Comparison of ENCODE assay signal across 1 cellular context in genomic region chr2:46679761-46680160, GRCh38.
TF ChIP-seq lines count a peak whose summit lies in the region.

No MANE protein-coding gene starts in this region.

TF ChIP-seq in SK-N-SH, 30 proteins besides CTCF, POLR2A, EP300 and RAD21 (continued from another document):
- no peak; the same call in 1 of the 2 replicates for TF ChIP-seq ELF1 (IDR thresholded peaks at IDR 0.05)
- TF ChIP-seq CHD2 (IDR thresholded peaks at IDR 0.05; ENCODE audit: low read length, partially characterized antibody), result no peak
- no peak for TF ChIP-seq TAF1 (IDR thresholded peaks at IDR 0.05; ENCODE audit: borderline replicate concordance, low read depth, low read length)
- TF ChIP-seq RXRA (IDR thresholded peaks at IDR 0.05; ENCODE audit: borderline replicate concordance, low read depth), result peak; percentile 42; the same call in 1 of the 2 replicates
- TF ChIP-seq USF1 (IDR thresholded peaks at IDR 0.05; ENCODE audit: borderline replicate concordance, low read depth), result peak; percentile 83
- TF ChIP-seq PBX3 (IDR thresholded peaks at IDR 0.05), result peak; percentile 83
- no peak for TF ChIP-seq GABPA (IDR thresholded peaks at IDR 0.05; ENCODE audit: low read depth)
- no peak for TF ChIP-seq MXI1 (IDR thresholded peaks at IDR 0.05; ENCODE audit: low read depth, low read length)
- peak; percentile 21; the same call in 1 of the 2 replicates for TF ChIP-seq POLR2AphosphoS5 (IDR thresholded peaks at IDR 0.05; ENCODE audit: low read depth, low read length)
- no peak for TF ChIP-seq REST (IDR thresholded peaks at IDR 0.05; ENCODE audit: low read depth, low read length)
TF ChIP-seq in SK-N-SH: peak in this region for 10.
